Comparison of ENCODE assay signal across 1 cellular context in genomic region chr5:180274695-180275094, GRCh38.
TF ChIP-seq lines count a peak whose summit lies in the region.

No MANE protein-coding gene starts in this region.

TF ChIP-seq in SK-N-SH, 30 proteins besides CTCF, POLR2A, EP300 and RAD21 (continued from another document):
- TF ChIP-seq RXRA (IDR thresholded peaks at IDR 0.05; ENCODE audit: borderline replicate concordance, low read depth) (no peak), MEF2A (IDR thresholded peaks at IDR 0.05; ENCODE audit: borderline replicate concordance, low read depth) (no peak), FOSL2 (IDR thresholded peaks at IDR 0.05; ENCODE audit: borderline replicate concordance, low read depth) (no peak), TEAD4 (IDR thresholded peaks at IDR 0.05; ENCODE audit: borderline replicate concordance, insufficient read depth) (no peak), JUND (IDR thresholded peaks at IDR 0.05) (no peak)
TF ChIP-seq in SK-N-SH: peak in this region for 0.
